Comparison of ENCODE assay signal across 8 cellular contexts in the genomic region with DNA sequence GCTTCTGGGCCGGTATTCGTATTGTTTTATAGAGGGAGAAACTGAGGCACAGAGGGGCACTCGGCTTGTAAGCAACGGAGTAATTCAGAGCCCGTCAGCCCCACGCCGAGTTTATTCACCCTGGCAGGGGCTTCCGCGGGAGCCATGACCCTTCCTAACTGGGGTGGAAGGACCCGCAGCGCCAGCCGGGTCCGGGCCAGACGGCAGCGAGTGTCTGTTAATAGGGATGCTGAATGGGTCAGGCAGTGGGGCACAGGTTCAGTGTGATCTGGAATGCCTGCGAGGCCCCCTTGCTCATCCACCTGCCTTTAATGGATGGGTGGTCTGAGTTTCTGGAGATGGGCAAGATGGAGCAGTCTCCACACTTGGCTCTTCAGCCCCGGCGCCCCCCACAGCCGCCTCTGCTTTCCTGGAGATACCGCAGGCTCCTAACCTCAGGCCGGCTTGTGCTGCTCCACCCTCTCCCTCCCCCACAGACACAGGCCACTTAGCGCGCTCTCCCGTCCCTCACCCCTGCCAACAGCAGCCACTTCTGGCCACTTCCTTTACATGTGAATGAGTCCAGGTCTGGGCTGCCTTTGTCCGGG.
DNase-seq lines count a peak whose midpoint lies in the region; ATAC-seq and TF ChIP-seq lines count a peak whose summit lies in the region.

No MANE protein-coding gene starts in this region.

- H3K79me2 ChIP-seq in osteoblast (ENCODE audit: insufficient read depth, low read length), result no peaks in the 10 kb centered on the region

- peaks cover 9 to 22% of the 10 kb centered on the region in 2 donors for H3K27me3 Mint-ChIP-seq in T-cell
- peaks cover 82% of the 10 kb centered on the region for H3K27me3 Mint-ChIP-seq in endodermal cell (ENCODE audit: insufficient read depth)

- DNase-seq in DMS79 (lab: John Stamatoyannopoulos, UW) (peak; percentile 40), T-cell (peak in 2 of 34 experiments; percentile 6 to 14), endodermal cell (peak; percentile 84), osteoblast (ENCODE audit: insufficient read length, low spot score, missing footprints) (no peak), posterior vena cava (ENCODE audit: low spot score) (no peak), HuH-7.5 (ENCODE audit: low spot score) (no peak), DMS114 treated with DMSO at 0.1 percent for 48 hours (lab: John Stamatoyannopoulos, UW; ENCODE audit: unreplicated experiment) (no peak)

- intact Hi-C loops in posterior vena cava (cut with DNase I), result no loop called here

- H3K27me3 ChIP-seq in endodermal cell (ENCODE audit: control insufficient read depth, insufficient read depth, low read length, poor library complexity, severe bottlenecking) (peaks cover 87% of the 10 kb centered on the region), osteoblast (ENCODE audit: insufficient read depth, low read length) (peaks cover 56% of the 10 kb centered on the region)

- H3K36me3 Mint-ChIP-seq in T-cell, result no peaks in the 10 kb centered on the region
- H3K36me3 Mint-ChIP-seq in endodermal cell (ENCODE audit: low read depth), result no peaks in the 10 kb centered on the region

- H3K36me3 ChIP-seq in endodermal cell (ENCODE audit: control insufficient read depth, insufficient read depth, low read length), result no peaks in the 10 kb centered on the region
- no peaks in the 10 kb centered on the region for H3K36me3 ChIP-seq in osteoblast (ENCODE audit: insufficient read depth, low read length)

- H3K4me1 Mint-ChIP-seq in T-cell (peaks cover 49 to 72% (median 65%) of the 10 kb centered on the region in 3 donors), endodermal cell (peaks cover 6% of the 10 kb centered on the region)

- H2AFZ ChIP-seq in osteoblast (ENCODE audit: low read length), result no peak overlapping the region

- H3K9ac ChIP-seq in endodermal cell (ENCODE audit: extremely low read depth, low read length, poor library complexity, severe bottlenecking), result no peak overlapping the region

- H3K4me3 Mint-ChIP-seq in T-cell (peak overlapping the region; percentile 81 to 93 (median 85)), endodermal cell (peak overlapping the region; percentile 63)

- peak overlapping the region; percentile 88 for H3K27ac Mint-ChIP-seq in T-cell
- H3K27ac Mint-ChIP-seq in endodermal cell, result no peak overlapping the region

- H3K27ac ChIP-seq in endodermal cell (ENCODE audit: low read depth, low read length) (no peak overlapping the region), osteoblast (ENCODE audit: low read depth, low read length) (no peak overlapping the region)

- H3K9me3 Mint-ChIP-seq in T-cell, result peaks cover 0 to 10% (median 0%) of the 10 kb centered on the region in 3 donors
- no peaks in the 10 kb centered on the region for H3K9me3 Mint-ChIP-seq in endodermal cell

- H3K4me1 ChIP-seq in endodermal cell (ENCODE audit: control insufficient read depth, insufficient read depth, low read length) (no peaks in the 10 kb centered on the region), osteoblast (ENCODE audit: insufficient read depth, low read length) (no peaks in the 10 kb centered on the region)

- peak overlapping the region; percentile 73 for H3K4me3 ChIP-seq in endodermal cell (ENCODE audit: low read length)
- H3K4me3 ChIP-seq in osteoblast (ENCODE audit: insufficient read depth, low read length), result no peak overlapping the region

- TF ChIP-seq CTCF in endodermal cell (conservative IDR thresholded peaks at IDR 0.05), result no peak
- TF ChIP-seq CTCF in osteoblast (IDR thresholded peaks at IDR 0.05; ENCODE audit: extremely low read depth, low read depth, low read length), result no peak

- H3K9me3 ChIP-seq in endodermal cell (ENCODE audit: control insufficient read depth, low read length), result no peaks in the 10 kb centered on the region
- H3K9me3 ChIP-seq in osteoblast (ENCODE audit: low read depth, low read length), result no peaks in the 10 kb centered on the region

- POLR2A ChIA-PET in T-cell (lab: Charles Lee), result no interaction called here

- peak in 3 of 4 experiments; percentile 15 to 29 (median 22) for ATAC-seq in T-cell (replicated peaks in 1 of 4)
- no peak for ATAC-seq in GM21528 (IDR thresholded peaks at IDR 0.05; ENCODE audit: low FRiP score, unreplicated experiment)

- peaks cover 4% of the 10 kb centered on the region for H4K20me1 ChIP-seq in osteoblast (ENCODE audit: insufficient read depth, low read length)

- CTCF ChIA-PET in T-cell (lab: Charles Lee), result no interaction called here

- H3K4me2 ChIP-seq in osteoblast (ENCODE audit: insufficient read depth, low read length), result peak overlapping the region; percentile 28

- WGBS in endodermal cell (ENCODE audit: insufficient coverage in 1 of 2, insufficient read length in 1 of 2), 2 experiments, result 6 to 7% methylated on average over 13 to 25 of the region's 25 CpGs

Comparison
In these comparisons a context has a peak if more than half of its experiments do, and no peak if none do; other contexts are left out.
1. DNase-seq: peak in DMS79 (single experiment) and endodermal cell (single experiment); none in osteoblast (single experiment), posterior vena cava (single experiment), HuH-7.5 (single experiment) and DMS114 treated with DMSO at 0.1 percent for 48 hours (single experiment).